1 cellular context compared by ENCODE assay signal in the genomic region with DNA sequence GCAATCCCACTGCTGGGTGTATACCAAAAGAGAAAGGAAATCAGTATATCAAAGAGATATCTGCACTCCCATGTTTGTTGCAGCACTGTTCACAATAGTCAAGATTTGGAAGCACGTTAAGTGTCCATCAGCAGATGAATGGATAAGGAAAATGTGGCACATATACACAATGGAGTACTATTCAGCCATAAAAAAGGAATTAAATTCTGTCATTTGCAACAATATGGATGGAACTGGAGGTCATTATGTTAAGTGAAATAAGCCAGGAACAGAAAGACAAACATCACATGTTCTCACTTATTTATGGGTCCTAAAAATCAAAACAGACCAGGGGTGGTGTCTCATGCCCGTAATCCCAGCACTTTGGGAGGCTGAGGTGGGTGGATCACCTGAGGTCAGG. TPM values are rescaled to one million over a fixed set of nuclear protein-coding genes. Genes with fewer than 3 reads are reported as not detected.
"Had no signal": no experiment of that assay in that cellular context is flagged by ENCODE, and none has a peak within 500 bp of the region (broad histone marks: within the 10 kb centered on the region; RNA-seq: fewer than 3 reads in every experiment).

No MANE protein-coding gene starts in this region.

RNA-seq across cellular contexts. Expression of a gene that starts 28.6 kb away (rescaled TPM):
- total RNA-seq: natural killer cell treated with Interleukin-12 subunit alpha and Interleukin-12 subunit beta and Interleukin-15 and Interleukin-18, amount 100 ng/mL, for 72 hours had no signal
